1 cellular context compared by ENCODE assay signal in the genomic region with DNA sequence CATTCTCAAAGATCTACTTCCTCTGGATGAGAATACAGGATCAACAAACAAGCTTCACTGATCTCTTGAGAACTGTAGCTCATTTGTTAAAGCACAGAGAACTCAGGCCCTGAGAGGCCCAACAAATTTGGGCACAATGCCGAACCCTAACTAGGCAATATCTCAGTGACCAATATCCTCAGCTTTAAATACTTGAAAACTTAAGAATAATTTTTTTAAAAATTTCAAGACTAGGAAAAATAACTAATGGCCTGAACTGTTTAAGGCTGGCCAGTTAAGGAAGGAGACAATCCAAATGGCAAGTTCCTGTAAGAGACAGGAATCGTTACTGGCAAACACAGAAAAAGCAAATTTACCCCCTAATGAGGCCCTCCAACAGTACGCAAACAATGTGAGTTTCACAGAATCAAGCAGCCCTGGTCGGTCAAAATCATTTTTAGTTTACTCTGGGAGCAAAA.
TF ChIP-seq lines count a peak whose summit lies in the region.

No MANE protein-coding gene starts in this region.

TF ChIP-seq in GM12878, 131 proteins besides CTCF, POLR2A, EP300 and RAD21:
- TF ChIP-seq ATF7 (IDR thresholded peaks at IDR 0.05; ENCODE audit: low read depth): no peak
- TF ChIP-seq, protein P1, sequence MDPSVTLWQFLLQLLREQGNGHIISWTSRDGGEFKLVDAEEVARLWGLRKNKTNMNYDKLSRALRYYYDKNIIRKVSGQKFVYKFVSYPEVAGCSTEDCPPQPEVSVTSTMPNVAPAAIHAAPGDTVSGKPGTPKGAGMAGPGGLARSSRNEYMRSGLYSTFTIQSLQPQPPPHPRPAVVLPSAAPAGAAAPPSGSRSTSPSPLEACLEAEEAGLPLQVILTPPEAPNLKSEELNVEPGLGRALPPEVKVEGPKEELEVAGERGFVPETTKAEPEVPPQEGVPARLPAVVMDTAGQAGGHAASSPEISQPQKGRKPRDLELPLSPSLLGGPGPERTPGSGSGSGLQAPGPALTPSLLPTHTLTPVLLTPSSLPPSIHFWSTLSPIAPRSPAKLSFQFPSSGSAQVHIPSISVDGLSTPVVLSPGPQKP (IDR thresholded peaks at IDR 0.05; ENCODE audit: low read depth, low read length): no peak
- no peak for TF ChIP-seq ZBED1 (IDR thresholded peaks at IDR 0.05; ENCODE audit: borderline replicate concordance)
